17 cellular contexts compared by ENCODE assay signal in the genomic region with DNA sequence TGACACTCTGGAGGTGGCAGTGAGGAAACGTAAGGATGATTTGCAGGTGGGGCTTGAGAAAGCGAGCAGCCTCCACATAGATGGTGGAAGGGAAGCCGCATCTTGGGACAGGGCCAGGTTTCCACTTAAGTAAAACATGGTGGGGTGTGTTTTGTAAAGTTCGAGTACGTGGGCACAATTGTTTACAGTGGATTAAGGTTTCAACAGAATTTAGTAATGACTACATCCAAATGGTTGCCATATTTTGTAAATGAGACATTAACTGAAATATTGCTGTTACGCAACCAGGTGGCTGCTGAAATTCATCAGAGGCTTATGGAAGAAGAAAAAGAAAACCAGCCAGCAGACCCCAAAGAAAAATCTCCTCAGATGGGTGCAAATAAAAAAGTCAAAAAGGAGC.
A peak's percentile ranks its signal among the peaks of the same experiment; 100 is the strongest.
DNase-seq lines count a peak whose midpoint lies in the region; ATAC-seq and TF ChIP-seq lines count a peak whose summit lies in the region.
"Had no signal": no experiment of that assay in that cellular context is flagged by ENCODE, and none has a peak within 500 bp of the region (broad histone marks: within the 10 kb centered on the region; RNA-seq: fewer than 3 reads in every experiment).

No MANE protein-coding gene starts in this region.

- H3K27ac ChIP-seq in RWPE1 = no peak overlapping the region
- H3K27ac ChIP-seq: hepatocyte, suprapubic skin had no signal

- H3K4me1 Mint-ChIP-seq in natural killer cell (no peaks in the 10 kb centered on the region), progenitor cell of endocrine pancreas (ENCODE audit: low read depth) (no peaks in the 10 kb centered on the region)
- H3K4me1 Mint-ChIP-seq in activated naive CD8-positive, alpha-beta T cell treated with anti-CD3 and anti-CD28 coated beads, Interleukin-2, amount 50 U/mL, for 24 hours = peaks cover 41% of the 10 kb centered on the region

- no peak overlapping the region for H3K27ac Mint-ChIP-seq in natural killer cell
- no peak overlapping the region for H3K27ac Mint-ChIP-seq in progenitor cell of endocrine pancreas
- no peak overlapping the region for H3K27ac Mint-ChIP-seq in activated naive CD8-positive, alpha-beta T cell treated with anti-CD3 and anti-CD28 coated beads, Interleukin-2, amount 50 U/mL, for 24 hours
- H3K27ac Mint-ChIP-seq: activated T-helper 17 cell treated with anti-CD3 and anti-CD28 coated beads, Interleukin-2, amount 50 U/mL, for 72 hours; brain had no signal

- CTCF ChIA-PET in RWPE1 (lab: Yijun Ruan, JAX) = interaction anchor here (1.0 kb wide), 1 partner anchor 151 kb away, joined by 3 read pairs; no protein-coding TSS in a partner anchor

- TF ChIP-seq CTCF in AG10803 (conservative IDR thresholded peaks at IDR 0.05; ENCODE audit: low read length) = no peak
- no peak for TF ChIP-seq CTCF in RWPE1 (conservative IDR thresholded peaks at IDR 0.05; ENCODE audit: low read depth)
- no peak for TF ChIP-seq CTCF in natural killer cell (IDR thresholded peaks at IDR 0.05)
- no peak for TF ChIP-seq CTCF in progenitor cell of endocrine pancreas (IDR thresholded peaks at IDR 0.05; ENCODE audit: unreplicated experiment)

- H3K27me3 Mint-ChIP-seq in natural killer cell (ENCODE audit: low read depth in 2 of 2) (peaks cover 0 to 4% of the 10 kb centered on the region in 2 donors), progenitor cell of endocrine pancreas (peaks cover 10% of the 10 kb centered on the region)
- H3K27me3 Mint-ChIP-seq in activated naive CD8-positive, alpha-beta T cell treated with anti-CD3 and anti-CD28 coated beads, Interleukin-2, amount 50 U/mL, for 24 hours = no peaks in the 10 kb centered on the region
- H3K27me3 Mint-ChIP-seq: activated T-helper 17 cell treated with anti-CD3 and anti-CD28 coated beads, Interleukin-2, amount 50 U/mL, for 72 hours had no signal

- H3K9me3 Mint-ChIP-seq in natural killer cell (no peaks in the 10 kb centered on the region), progenitor cell of endocrine pancreas (ENCODE audit: low read depth) (no peaks in the 10 kb centered on the region)
- H3K9me3 Mint-ChIP-seq in activated naive CD8-positive, alpha-beta T cell treated with anti-CD3 and anti-CD28 coated beads, Interleukin-2, amount 50 U/mL, for 24 hours = no peaks in the 10 kb centered on the region
- H3K9me3 Mint-ChIP-seq: activated T-helper 17 cell treated with anti-CD3 and anti-CD28 coated beads, Interleukin-2, amount 50 U/mL, for 72 hours; brain; neural crest cell had no signal

- no peak for ATAC-seq in natural killer cell
- ATAC-seq in activated naive CD8-positive, alpha-beta T cell treated with anti-CD3 and anti-CD28 coated beads, Interleukin-2, amount 50 U/mL, for 24 hours = no peak
- ATAC-seq: activated T-helper 17 cell treated with anti-CD3 and anti-CD28 coated beads, Interleukin-2, amount 50 U/mL, for 72 hours; left lobe of liver had no signal

- POLR2A ChIA-PET in RWPE1 (lab: Yijun Ruan, JAX; ENCODE audit: low non-redundant PET) = no interaction called here

- intact Hi-C loops in natural killer cell (cut with micrococcal nuclease) = no loop called here

- no peak overlapping the region for H3K4me3 ChIP-seq in AG10803 (ENCODE audit: low read length)
- H3K4me3 ChIP-seq: hepatocyte, suprapubic skin had no signal

- H3K4me3 Mint-ChIP-seq in natural killer cell (no peak overlapping the region), progenitor cell of endocrine pancreas (ENCODE audit: low read depth) (no peak overlapping the region)
- no peak overlapping the region for H3K4me3 Mint-ChIP-seq in activated naive CD8-positive, alpha-beta T cell treated with anti-CD3 and anti-CD28 coated beads, Interleukin-2, amount 50 U/mL, for 24 hours
- H3K4me3 Mint-ChIP-seq: activated T-helper 17 cell treated with anti-CD3 and anti-CD28 coated beads, Interleukin-2, amount 50 U/mL, for 72 hours; brain; neural crest cell had no signal

- DNase-seq in AG10803 (ENCODE audit: low read depth) = peak; percentile 90
- peak; percentile 89 for DNase-seq in H4 (ENCODE audit: low spot score)
- peak; percentile 66 for DNase-seq in RWPE1 (ENCODE audit: low spot score)
- DNase-seq in iris pigment epithelial cell (ENCODE audit: low read depth) = peak; percentile 97
- no peak for DNase-seq in natural killer cell
- DNase-seq in progenitor cell of endocrine pancreas (ENCODE audit: low spot score, unreplicated experiment) = no peak
- DNase-seq in activated naive CD8-positive, alpha-beta T cell treated with anti-CD3 and anti-CD28 coated beads, Interleukin-2, amount 50 U/mL, for 24 hours = no peak
- DNase-seq in NCI-H1694 treated with DMSO at 0.1 percent for 48 hours (lab: John Stamatoyannopoulos, UW) = no peak
- DNase-seq: activated CD4-positive, alpha-beta T cell treated with anti-CD3 and anti-CD28 coated beads for 4 hours; Caco-2; NCI-H2029 treated with DMSO at 0.1 percent for 48 hours had no signal

- no peaks in the 10 kb centered on the region for H3K36me3 Mint-ChIP-seq in natural killer cell
- no peaks in the 10 kb centered on the region for H3K36me3 Mint-ChIP-seq in progenitor cell of endocrine pancreas (ENCODE audit: insufficient read depth)
- no peaks in the 10 kb centered on the region for H3K36me3 Mint-ChIP-seq in activated naive CD8-positive, alpha-beta T cell treated with anti-CD3 and anti-CD28 coated beads, Interleukin-2, amount 50 U/mL, for 24 hours (ENCODE audit: low read depth)
- H3K36me3 Mint-ChIP-seq: brain had no signal

Comparison
In these comparisons a context has a peak if more than half of its experiments do, and no peak if none do; other contexts are left out.
1. DNase-seq: peak in AG10803 (single experiment), H4 (single experiment), RWPE1 (single experiment) and iris pigment epithelial cell (single experiment); none in natural killer cell (single experiment), progenitor cell of endocrine pancreas (single experiment), activated naive CD8-positive, alpha-beta T cell treated with anti-CD3 and anti-CD28 coated beads, Interleukin-2, amount 50 U/mL, for 24 hours (single experiment) and NCI-H1694 treated with DMSO at 0.1 percent for 48 hours (single experiment).